In the genomic region with DNA sequence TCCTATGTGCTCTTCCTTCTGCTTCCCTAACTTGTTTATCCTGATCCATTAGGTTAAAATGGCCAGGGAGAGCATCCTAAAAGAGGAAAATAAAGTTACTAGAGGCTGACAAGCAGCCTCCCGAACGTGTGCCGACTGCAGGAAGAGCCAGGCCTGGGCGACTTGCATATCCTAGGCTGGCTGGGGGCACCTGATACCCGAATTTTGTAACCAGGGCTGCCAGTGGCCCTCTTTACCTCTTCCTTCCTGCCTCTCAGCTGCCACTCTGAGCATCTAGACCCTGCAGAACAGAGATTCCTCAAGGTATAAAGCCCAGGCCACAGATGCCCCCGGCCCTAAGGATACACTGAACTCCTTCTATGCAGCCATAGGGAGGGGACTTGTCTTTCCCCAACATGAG, we compare ENCODE assay signal across 19 cellular contexts.
"Had no signal": no experiment of that assay in that cellular context is flagged by ENCODE, and none has a peak within 500 bp of the region (broad histone marks: within the 10 kb centered on the region; RNA-seq: fewer than 3 reads in every experiment).

No MANE protein-coding gene starts in this region.

- H3K4me3 Mint-ChIP-seq: activated CD4-positive, alpha-beta T cell treated with anti-CD3 and anti-CD28 coated beads, Interleukin-2, amount 10 ng/mL, durations not matched to agents 7 days and 5 days; activated CD8-positive, alpha-beta T cell treated with anti-CD3 and anti-CD28 coated beads, Interleukin-2, amount 10 ng/mL, durations not matched to agents 7 days and 5 days; activated T-cell treated with anti-CD3 and anti-CD28 coated beads, Interleukin-2, amount 50 U/mL, for 72 hours; effector memory CD8-positive, alpha-beta T cell; immature natural killer cell; stimulated activated memory B cell treated with anti-CD40 and anti-IgM and Interleukin-4, amounts not matched to agents 10 μg/mL and 1 μg/mL and 100 μg/mL, for 72 hours; T-helper 1 cell treated with Interleukin-12 subunit alpha and Interleukin-12 subunit beta and Interleukin-4 antibody, amounts not matched to agents 30 μg/mL and 1 μg/mL, for 36 hours had no signal

- H3K4me3 ChIP-seq: esophagus squamous epithelium, left ventricle myocardium inferior, mucosa of descending colon, sigmoid colon, thyroid gland had no signal

- H3K9me3 ChIP-seq: sigmoid colon, thyroid gland had no signal

- H3K4me1 ChIP-seq: esophagus squamous epithelium, sigmoid colon, thyroid gland had no signal

- H3K27me3 Mint-ChIP-seq: effector memory CD8-positive, alpha-beta T cell; naive thymus-derived CD4-positive, alpha-beta T cell; stimulated activated memory B cell treated with anti-CD40 and anti-IgM and Interleukin-4, amounts not matched to agents 10 μg/mL and 1 μg/mL and 100 μg/mL, for 72 hours had no signal

- ATAC-seq: activated CD4-positive, CD25-positive, alpha-beta regulatory T cell treated with anti-CD3 and anti-CD28 coated beads, Interleukin-2, amount 50 U/mL, for 24 hours had no signal

- H3K36me3 ChIP-seq: esophagus squamous epithelium, left ventricle myocardium inferior, sigmoid colon, thyroid gland had no signal

- DNase-seq: activated CD4-positive, alpha-beta T cell treated with anti-CD3 and anti-CD28 coated beads, Interleukin-2, amount 10 ng/mL, durations not matched to agents 7 days and 5 days; activated CD8-positive, alpha-beta memory T cell treated with anti-CD3 and anti-CD28 coated beads, Interleukin-2, amount 50 U/mL, for 48 hours; activated effector memory CD4-positive, alpha-beta T cell treated with anti-CD3 and anti-CD28 coated beads, Interleukin-2, amount 50 U/mL, for 16 hours; amniotic stem cell; effector memory CD8-positive, alpha-beta T cell; esophagus squamous epithelium; kidney glomerular epithelial cell; left ventricle myocardium inferior; mammary epithelial cell; sigmoid colon had no signal

- H3K27ac Mint-ChIP-seq: activated CD4-positive, alpha-beta T cell treated with anti-CD3 and anti-CD28 coated beads, Interleukin-2, amount 10 ng/mL, durations not matched to agents 7 days and 5 days; activated CD8-positive, alpha-beta T cell treated with anti-CD3 and anti-CD28 coated beads, Interleukin-2, amount 10 ng/mL, durations not matched to agents 7 days and 5 days; activated T-cell treated with anti-CD3 and anti-CD28 coated beads, Interleukin-2, amount 50 U/mL, for 72 hours; effector memory CD8-positive, alpha-beta T cell; stimulated activated memory B cell treated with anti-CD40 and anti-IgM and Interleukin-4, amounts not matched to agents 10 μg/mL and 1 μg/mL and 100 μg/mL, for 72 hours; T-helper 1 cell treated with Interleukin-12 subunit alpha and Interleukin-12 subunit beta and Interleukin-4 antibody, amounts not matched to agents 30 μg/mL and 1 μg/mL, for 36 hours had no signal

- H3K27ac ChIP-seq: esophagus squamous epithelium, left ventricle myocardium inferior, sigmoid colon, thyroid gland had no signal

- H3K27me3 ChIP-seq: esophagus squamous epithelium, sigmoid colon, thyroid gland had no signal
